ENCODE assay signal across 12 cellular contexts in the genomic region with DNA sequence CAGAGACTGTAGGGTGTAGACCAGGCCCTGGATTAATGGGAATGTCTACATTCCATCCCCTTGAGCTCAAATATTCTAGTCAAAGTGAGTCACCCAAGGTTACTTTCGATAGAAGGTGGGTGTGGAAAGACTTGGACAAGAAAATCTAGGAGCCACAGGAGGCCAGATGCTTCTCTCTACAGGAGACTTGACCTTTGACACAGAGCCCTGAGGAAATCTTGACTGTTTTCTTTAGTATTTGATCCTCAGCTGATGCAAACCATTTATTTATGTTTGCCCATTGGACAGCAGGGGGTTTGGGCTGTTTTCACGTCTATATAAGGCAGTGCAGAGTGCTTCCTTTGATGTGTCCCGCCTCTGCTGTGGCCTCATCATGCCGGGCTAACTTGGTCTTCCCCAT. TPM values are rescaled to one million over a fixed set of nuclear protein-coding genes. Genes with fewer than 3 reads are reported as not detected.
DNase-seq lines count a peak whose midpoint lies in the region; ATAC-seq and TF ChIP-seq lines count a peak whose summit lies in the region.
"Had no signal": no experiment of that assay in that cellular context is flagged by ENCODE, and none has a peak within 500 bp of the region (broad histone marks: within the 10 kb centered on the region; RNA-seq: fewer than 3 reads in every experiment).

No MANE protein-coding gene starts in this region.

- TF ChIP-seq CTCF in astrocyte of the spinal cord (IDR thresholded peaks at IDR 0.05; ENCODE audit: low read depth, low read length) (no peak), psoas muscle (IDR thresholded peaks at IDR 0.05) (no peak), BE2C (IDR thresholded peaks at IDR 0.05; ENCODE audit: low read depth, low read length) (no peak)

- H3K4me3 ChIP-seq in HUES6 (ENCODE audit: low read depth, low read length) (no peak overlapping the region), astrocyte of the spinal cord (ENCODE audit: low read depth, low read length) (no peak overlapping the region), psoas muscle (no peak overlapping the region), BE2C (ENCODE audit: low read depth, low read length) (no peak overlapping the region)

- in situ Hi-C loops in astrocyte of the spinal cord (cut with HindIII; ENCODE audit: low sequenced_read_pairs) = no loop called here

- H3K4me1 ChIP-seq in HUES6 (ENCODE audit: control insufficient read depth, insufficient read depth, low read length) (peaks cover 31% of the 10 kb centered on the region), psoas muscle (peaks cover 20% of the 10 kb centered on the region), BE2C (no peaks in the 10 kb centered on the region)

- H3K27me3 ChIP-seq in HUES6 (ENCODE audit: control insufficient read depth, insufficient read depth, low read length) (no peaks in the 10 kb centered on the region), psoas muscle (ENCODE audit: insufficient read depth in 3 of 3, low read length in 2 of 3) (no peaks in the 10 kb centered on the region), BE2C (no peaks in the 10 kb centered on the region; the same call in 1 of the 2 replicates)
- H3K27me3 ChIP-seq: neutrophil had no signal

- H3K9me3 ChIP-seq in HUES6 (ENCODE audit: control insufficient read depth, insufficient read depth, low read depth, low read length) = no peaks in the 10 kb centered on the region
- no peaks in the 10 kb centered on the region for H3K9me3 ChIP-seq in psoas muscle
- H3K9me3 ChIP-seq in BE2C = no peaks in the 10 kb centered on the region
- H3K9me3 ChIP-seq: neutrophil had no signal

- 66 to 78% (median 68%) methylated on average over 4 of the region's 4 CpGs for WGBS in psoas muscle, 3 donors

- peak overlapping the region; percentile 49 for H3K9ac ChIP-seq in HUES6 (ENCODE audit: low read length)

- DNase-seq in AG20443 (ENCODE audit: low spot score) (peak; percentile 61), astrocyte of the spinal cord (ENCODE audit: low read depth, low spot score) (peak; percentile 98), islet precursor cell (peak; percentile 56), NCI-H2107 (lab: John Stamatoyannopoulos, UW) (no peak), CD1c-positive myeloid dendritic cell (ENCODE audit: extremely low spot score) (no peak), psoas muscle (no peak), BE2C (no peak)
- DNase-seq: activated CD8-positive, alpha-beta memory T cell treated with anti-CD3 and anti-CD28 coated beads, Interleukin-2, amount 10 ng/mL, durations not matched to agents 7 days and 5 days; NCI-H2029 treated with DMSO at 0.1 percent for 48 hours had no signal

- intact Hi-C loops in psoas muscle (cut with DNase I) = no loop called here

- no peak for ATAC-seq in psoas muscle
- ATAC-seq: activated CD8-positive, alpha-beta memory T cell treated with anti-CD3 and anti-CD28 coated beads, Interleukin-2, amount 10 ng/mL, durations not matched to agents 7 days and 5 days had no signal

- H3K36me3 ChIP-seq in HUES6 (ENCODE audit: control insufficient read depth, insufficient read depth, low read length) (no peaks in the 10 kb centered on the region), psoas muscle (ENCODE audit: insufficient read depth in 1 of 2, low read depth in 1 of 2) (no peaks in the 10 kb centered on the region), BE2C (no peaks in the 10 kb centered on the region)
- H3K36me3 ChIP-seq: neutrophil had no signal

- H3K27ac ChIP-seq in HUES6 (ENCODE audit: low read depth, low read length) (peak overlapping the region; percentile 92; the same call in 1 of the 2 replicates), psoas muscle (no peak overlapping the region)
- H3K27ac ChIP-seq: C4-2B, neutrophil had no signal

RNA-seq across cellular contexts. Expression of a gene that starts 15.7 kb away (rescaled TPM):
- total RNA-seq in psoas muscle = 100 to 1,000 TPM in 1 of 4 donors, 10 to 100 TPM in 3; 15.3 to 107 (median 23.7) TPM
- polyA plus RNA-seq in psoas muscle = 10 to 100 TPM in 2 of 3 donors, 1 to 10 TPM in 1; 3.3 to 18.4 (median 12.8) TPM
- 0.39 TPM for polyA plus RNA-seq in BE2C (2012; ENCODE audit: insufficient read depth, insufficient read length, low read depth)

RNA-seq across cellular contexts. Expression of a gene that starts 41.3 kb away (rescaled TPM):
- total RNA-seq in psoas muscle = 100 to 1,000 TPM; 128 to 142 (median 138) TPM
- 100 to 1,000 TPM; 124 to 251 (median 157) TPM for polyA plus RNA-seq in psoas muscle
- polyA plus RNA-seq in BE2C (2012; ENCODE audit: insufficient read depth, insufficient read length, low read depth) = 211 TPM

Comparison
In these comparisons a context has a peak if more than half of its experiments do, and no peak if none do; other contexts are left out.
1. DNase-seq: peak in AG20443 (single experiment), astrocyte of the spinal cord (single experiment) and islet precursor cell (single experiment); none in NCI-H2107 (single experiment), CD1c-positive myeloid dendritic cell (single experiment), psoas muscle (0 of 2) and BE2C (single experiment).